Comparison of ENCODE assay signal across 16 cellular contexts in the genomic region with DNA sequence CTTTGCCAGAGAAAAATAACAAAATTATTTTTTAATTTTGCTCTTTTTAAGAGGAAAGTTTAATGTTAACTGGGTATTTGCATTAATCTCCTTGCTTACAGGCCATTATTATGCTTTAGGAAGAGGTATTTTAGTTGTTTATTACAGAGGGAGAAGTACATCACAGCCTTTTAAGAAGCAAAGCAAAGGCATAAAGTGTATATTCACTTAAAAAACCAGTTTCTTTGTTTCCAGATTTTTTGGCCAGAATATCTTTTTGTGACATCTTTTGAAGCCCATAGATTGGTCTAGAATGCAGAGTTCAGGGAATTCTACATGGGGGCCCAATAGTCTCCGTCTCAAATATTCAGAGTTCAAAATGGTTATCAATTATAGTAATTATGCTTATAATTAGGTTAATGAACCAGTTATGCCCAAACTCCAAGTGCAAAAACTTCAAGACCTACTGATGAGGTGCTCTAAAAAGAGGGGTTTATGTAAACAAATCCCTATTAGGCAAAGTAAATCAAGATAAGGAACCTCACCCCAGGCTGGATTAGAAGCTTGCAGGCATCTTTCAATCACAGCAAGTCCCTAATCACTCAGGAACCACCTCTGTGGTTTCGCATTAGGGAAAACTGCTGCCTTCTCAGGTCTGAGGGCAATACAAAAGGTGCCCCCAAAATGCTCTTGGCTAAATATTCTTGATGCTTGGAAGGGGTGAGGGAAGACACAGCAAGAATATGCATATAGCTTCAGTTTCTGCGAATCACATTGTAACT. TPM values are rescaled to one million over a fixed set of nuclear protein-coding genes. Genes with fewer than 3 reads are reported as not detected.
DNase-seq lines count a peak whose midpoint lies in the region; ATAC-seq lines count a peak whose summit lies in the region.
"Had no signal": no experiment of that assay in that cellular context is flagged by ENCODE, and none has a peak within 500 bp of the region (broad histone marks: within the 10 kb centered on the region; RNA-seq: fewer than 3 reads in every experiment).

No MANE protein-coding gene starts in this region.

- peak overlapping the region; percentile 76 for H3K4me3 ChIP-seq in SJCRH30
- H3K4me3 ChIP-seq in subcutaneous abdominal adipose tissue (ENCODE audit: low read depth in 1 of 5, low read length in 5 of 5) = peak overlapping the region in 2 of 5 donors; percentile 16 to 40
- H3K4me3 ChIP-seq: GM23248 had no signal

- H3K27me3 ChIP-seq in SJCRH30 (no peaks in the 10 kb centered on the region), subcutaneous abdominal adipose tissue (ENCODE audit: control insufficient read depth in 5 of 5, insufficient read depth in 4 of 5, low read length in 5 of 5) (peaks cover 0 to 15% (median 7%) of the 10 kb centered on the region in 5 donors)
- H3K27me3 ChIP-seq: ovary had no signal

- no peak for ATAC-seq in GM21526 (IDR thresholded peaks at IDR 0.05; ENCODE audit: low FRiP score, unreplicated experiment)
- ATAC-seq in activated CD4-positive, CD25-positive, alpha-beta regulatory T cell treated with anti-CD3 and anti-CD28 coated beads, Interleukin-2, amount 50 U/mL, for 24 hours = no peak
- ATAC-seq: upper lobe of right lung had no signal

- no peaks in the 10 kb centered on the region for H3K9me3 Mint-ChIP-seq in immature natural killer cell
- H3K9me3 Mint-ChIP-seq: T-helper 1 cell treated with Interleukin-12 subunit alpha and Interleukin-12 subunit beta and Interleukin-4 antibody, amounts not matched to agents 30 μg/mL and 1 μg/mL, for 36 hours had no signal

- DNase-seq in NCI-H510A treated with DMSO at 0.1 percent for 48 hours (lab: John Stamatoyannopoulos, UW) (peak; percentile 23), NCI-H510A (lab: John Stamatoyannopoulos, UW) (no peak), SJCRH30 (peak in 1 of 2 experiments; percentile 21), immature natural killer cell (no peak), COLO668 (lab: John Stamatoyannopoulos, UW; ENCODE audit: unreplicated experiment) (no peak)
- DNase-seq: ACHN, DND-41, GM23248, NCI-H774, ovary, upper lobe of right lung had no signal

- H3K9me3 ChIP-seq in SJCRH30 (replicated peaks) (no peaks in the 10 kb centered on the region), subcutaneous abdominal adipose tissue (ENCODE audit: control insufficient read depth in 5 of 5, low read length in 5 of 5) (no peaks in the 10 kb centered on the region)
- H3K9me3 ChIP-seq: ovary, upper lobe of right lung had no signal

- H3K4me1 ChIP-seq in SJCRH30 = peaks cover 14% of the 10 kb centered on the region
- peaks cover 0 to 32% (median 28%) of the 10 kb centered on the region in 5 donors for H3K4me1 ChIP-seq in subcutaneous abdominal adipose tissue (ENCODE audit: control insufficient read depth in 5 of 5, insufficient read depth in 5 of 5, low read length in 5 of 5)

- no peak overlapping the region for H3K9ac ChIP-seq in subcutaneous abdominal adipose tissue (ENCODE audit: low read length in 5 of 5)
- H3K9ac ChIP-seq: GM23248 had no signal

- H3K36me3 ChIP-seq in SJCRH30 = no peaks in the 10 kb centered on the region
- H3K36me3 ChIP-seq in subcutaneous abdominal adipose tissue (ENCODE audit: control insufficient read depth in 5 of 5, insufficient read depth in 5 of 5, low read length in 5 of 5) = no peaks in the 10 kb centered on the region
- H3K36me3 ChIP-seq: ovary, upper lobe of right lung had no signal

- H3K27ac ChIP-seq in SJCRH30 = peak overlapping the region; percentile 70
- H3K27ac ChIP-seq in subcutaneous abdominal adipose tissue (ENCODE audit: low read depth, low read length) = peak overlapping the region; percentile 74
- H3K27ac ChIP-seq: GM23248 had no signal

- H3K4me3 Mint-ChIP-seq in immature natural killer cell = peak overlapping the region; percentile 33 to 92 (median 91)

- H3K27me3 Mint-ChIP-seq in immature natural killer cell (ENCODE audit: low read depth in 3 of 3) = peaks cover 7 to 40% (median 29%) of the 10 kb centered on the region in 3 donors

- peak overlapping the region in 2 of 6 donors; percentile 29 to 37 for H3K27ac Mint-ChIP-seq in immature natural killer cell
- H3K27ac Mint-ChIP-seq: T-helper 1 cell treated with Interleukin-12 subunit alpha and Interleukin-12 subunit beta and Interleukin-4 antibody, amounts not matched to agents 30 μg/mL and 1 μg/mL, for 36 hours had no signal

- H3K36me3 Mint-ChIP-seq in immature natural killer cell = no peaks in the 10 kb centered on the region

- H3K4me1 Mint-ChIP-seq in immature natural killer cell = peaks cover 52 to 56% of the 10 kb centered on the region in 2 donors

RNA-seq across cellular contexts. Expression of gene CXXC4, which starts 1.4 kb away (rescaled TPM):
- 3.3 and 4.6 TPM in 2 replicates for total RNA-seq in SJCRH30 (2014; rRNA removed; shearing (Covaris generic))
- polyA plus RNA-seq in immature natural killer cell = under 1 TPM; 0.13 to 0.29 (median 0.14) TPM
- total RNA-seq: activated CD8-positive, alpha-beta memory T cell treated with anti-CD3 and anti-CD28 coated beads for 36 hours; GM23248 had no signal
- polyA plus RNA-seq: GM23248 had no signal
